ENCODE assay signal across 9 cellular contexts in genomic region chr6:160734627-160735026, GRCh38. TPM values are rescaled to one million over a fixed set of nuclear protein-coding genes. Genes with fewer than 3 reads are reported as not detected.
"Had no signal": no experiment of that assay in that cellular context is flagged by ENCODE, and none has a peak within 500 bp of the region (broad histone marks: within the 10 kb centered on the region; RNA-seq: fewer than 3 reads in every experiment).

No MANE protein-coding gene starts in this region.

- H3K9ac ChIP-seq: KMS-11 had no signal

- H3K4me3 ChIP-seq: GM23338 had no signal

- H3K4me2 ChIP-seq: GM23338, KMS-11 had no signal

- H3K27ac ChIP-seq: KMS-11 had no signal

- DNase-seq: H9, HCEC 1CT, KBM-7 had no signal

- FAIRE-seq: H1, H54, HTR-8/SVneo had no signal

- ATAC-seq: GM23338 had no signal

- H2AFZ ChIP-seq: GM23338 had no signal

RNA-seq across cellular contexts. Expression of gene PLG, which starts 32.6 kb away (rescaled TPM):
- total RNA-seq: GM23338, H1, H9, HT-29 had no signal
- polyA plus RNA-seq: GM23338, H1 had no signal
